ENCODE assay signal across 8 cellular contexts in genomic region chr3:129892857-129893615, GRCh38. TPM values are rescaled to one million over a fixed set of nuclear protein-coding genes. Genes with fewer than 3 reads are reported as not detected.
DNase-seq lines count a peak whose midpoint lies in the region; ATAC-seq, FAIRE-seq and TF ChIP-seq lines count a peak whose summit lies in the region.

No MANE protein-coding gene starts in this region.

- TF ChIP-seq CTCF in hepatocyte (IDR thresholded peaks at IDR 0.05; ENCODE audit: poor library complexity) (no peak), gastrocnemius medialis (IDR thresholded peaks at IDR 0.05 in 4 of 5, conservative IDR thresholded peaks at IDR 0.05 in 1 of 5) (peak in 2 of 5 experiments; percentile 14 to 27), D721Med (IDR thresholded peaks at IDR 0.05; ENCODE audit: insufficient read depth, missing control alignments) (no peak)

- H3K36me3 ChIP-seq in hepatocyte (replicated peaks; ENCODE audit: insufficient read depth, low read depth) (no peaks in the 10 kb centered on the region), gastrocnemius medialis (no peaks in the 10 kb centered on the region)

- H3K27ac ChIP-seq in hepatocyte (peak overlapping the region; percentile 100), gastrocnemius medialis (peak overlapping the region; percentile 97 to 98 (median 97))

- H3K4me3 ChIP-seq in hepatocyte (peak overlapping the region; percentile 93), gastrocnemius medialis (peak overlapping the region; percentile 92 to 97 (median 96))

- no peaks in the 10 kb centered on the region for H3K27me3 ChIP-seq in hepatocyte
- H3K27me3 ChIP-seq in gastrocnemius medialis = no peaks in the 10 kb centered on the region

- peak; percentile 60 for TF ChIP-seq POLR2A in gastrocnemius medialis (IDR thresholded peaks at IDR 0.05)

- H3K4me1 ChIP-seq in hepatocyte (ENCODE audit: insufficient read depth) (peaks cover 25% of the 10 kb centered on the region), gastrocnemius medialis (peaks cover 49 to 52% of the 10 kb centered on the region in 2 donors)

- intact Hi-C loops in gastrocnemius medialis (cut with DNase I; ENCODE audit: low total_unique reads) = loop anchor here (5.0 kb wide), 3 partner anchors 36 to 241 kb away; no protein-coding TSS in a partner anchor

- in situ Hi-C loops in gastrocnemius medialis (cut with MboI; ENCODE audit: low sequenced_read_pairs in 4 of 4) = no loop called here

- DNase-seq in DMS79 (lab: John Stamatoyannopoulos, UW) (peak; percentile 35), amniotic stem cell (lab: John Stamatoyannopoulos, UW) (peak; percentile 62), hepatocyte (ENCODE audit: low spot score) (no peak), gastrocnemius medialis (no peak), D721Med (ENCODE audit: insufficient read length, low spot score) (no peak)

- H3K9me3 ChIP-seq in hepatocyte (ENCODE audit: low read depth) (no peaks in the 10 kb centered on the region), gastrocnemius medialis (no peaks in the 10 kb centered on the region)

- peak overlapping the region; percentile 88 for H2AFZ ChIP-seq in hepatocyte

- H4K20me1 ChIP-seq in hepatocyte (ENCODE audit: insufficient read depth, poor library complexity, severe bottlenecking) = peaks cover 10% of the 10 kb centered on the region

- no peak for FAIRE-seq in D721Med (lab: Jason Lieb, UNC)

- H3K79me2 ChIP-seq in hepatocyte = peaks cover 56% of the 10 kb centered on the region

- ATAC-seq in GM19395 (IDR thresholded peaks at IDR 0.05; ENCODE audit: unreplicated experiment) (peak; percentile 57), HG03469 (IDR thresholded peaks at IDR 0.05; ENCODE audit: unreplicated experiment) (peak; percentile 37), SK-N-SH treated with all-trans-retinoic acid at 6 μM for 48 hours (peak; percentile 71), gastrocnemius medialis (peak; percentile 67 to 68)

- H3K9me2 ChIP-seq in hepatocyte (replicated peaks; ENCODE audit: insufficient read depth) = no peaks in the 10 kb centered on the region

- 1% methylated on average over 23 of the region's 64 CpGs for WGBS in hepatocyte (ENCODE audit: low lambda C conversion rate, missing lambda C conversion rate)

- H3K4me2 ChIP-seq in hepatocyte = peak overlapping the region; percentile 91

TF ChIP-seq in SK-N-SH treated with all-trans-retinoic acid at 6 μM for 48 hours, 23 proteins besides CTCF, POLR2A, EP300 and RAD21:
- TF ChIP-seq ARNTL (CRISPR knock-in tag; IDR thresholded peaks at IDR 0.05; ENCODE audit: borderline replicate concordance, low read depth) (no peak), TCF4 (CRISPR knock-in tag; IDR thresholded peaks at IDR 0.05; ENCODE audit: borderline replicate concordance) (no peak), RARB (CRISPR knock-in tag; IDR thresholded peaks at IDR 0.05) (no peak), SNAI2 (CRISPR knock-in tag; IDR thresholded peaks at IDR 0.05) (no peak), ZFP30 (CRISPR knock-in tag; IDR thresholded peaks at IDR 0.05) (no peak), ISL1 (CRISPR knock-in tag; IDR thresholded peaks at IDR 0.05) (no peak), ESRRG (CRISPR knock-in tag; IDR thresholded peaks at IDR 0.05) (no peak), TOX (CRISPR knock-in tag; IDR thresholded peaks at IDR 0.05; ENCODE audit: borderline replicate concordance) (no peak), ZNF565 (CRISPR knock-in tag; conservative IDR thresholded peaks at IDR 0.05; ENCODE audit: low read depth) (no peak), TSHZ2 (CRISPR knock-in tag; IDR thresholded peaks at IDR 0.05) (no peak), OSR1 (CRISPR knock-in tag; IDR thresholded peaks at IDR 0.05) (no peak), BACH2 (CRISPR knock-in tag; IDR thresholded peaks at IDR 0.05; ENCODE audit: borderline replicate concordance) (no peak), CSDC2 (CRISPR knock-in tag; IDR thresholded peaks at IDR 0.05) (no peak), ZNF70 (CRISPR knock-in tag; IDR thresholded peaks at IDR 0.05) (no peak), GLIS3 (CRISPR knock-in tag; IDR thresholded peaks at IDR 0.05) (no peak)

RNA-seq across cellular contexts. Expression of gene TMCC1, which starts 0.5 kb away (rescaled TPM):
- total RNA-seq in hepatocyte = 17.3 and 25.7 TPM in 2 replicates
- 7.0 and 8.5 TPM in 2 replicates for polyA plus RNA-seq in hepatocyte
- total RNA-seq in gastrocnemius medialis = 10 to 100 TPM; 18.8 to 24.7 (median 20.2) TPM

Comparison
In these comparisons a context has a peak if more than half of its experiments do, and no peak if none do; other contexts are left out.
1. DNase-seq: peak in DMS79 (single experiment) and amniotic stem cell (single experiment); none in hepatocyte (single experiment), gastrocnemius medialis (0 of 2) and D721Med (single experiment).
2. Peak in every context shown above with its lines, with median percentiles within 50 percentile points of each other: ATAC-seq.